8 cellular contexts compared by ENCODE assay signal in the genomic region with DNA sequence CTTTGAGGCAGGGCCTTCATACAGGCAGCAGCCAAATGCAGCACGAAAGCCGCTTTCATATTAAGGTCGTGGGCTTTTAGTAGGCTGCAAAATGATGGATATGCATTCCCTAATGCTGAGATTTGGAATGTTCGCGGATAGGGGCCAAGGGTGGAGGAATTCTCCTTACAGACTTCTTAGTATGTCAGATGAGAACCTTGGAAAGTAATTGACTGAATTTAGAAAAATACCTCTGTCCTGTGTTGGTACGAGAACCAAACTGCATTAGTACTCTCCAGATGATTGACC. TPM values are rescaled to one million over a fixed set of nuclear protein-coding genes. Genes with fewer than 3 reads are reported as not detected.
A peak's percentile ranks its signal among the peaks of the same experiment; 100 is the strongest.
DNase-seq lines count a peak whose midpoint lies in the region; ATAC-seq and TF ChIP-seq lines count a peak whose summit lies in the region.

No MANE protein-coding gene starts in this region.

- no peak for DNase-seq in A673 (ENCODE audit: low spot score)
- DNase-seq in cardiac fibroblast (ENCODE audit: low read depth in 2 of 2), result peak; percentile 21 to 23
- DNase-seq in mucosa of descending colon, result no peak
- no peak for DNase-seq in NCI-H2081 (lab: John Stamatoyannopoulos, UW)
- no peak for DNase-seq in foreskin melanocyte
- DNase-seq in cerebellar nuclear complex (lab: John Stamatoyannopoulos, UW), result no peak
- no peak for DNase-seq in SHP77 (lab: John Stamatoyannopoulos, UW)

- H3K4me3 ChIP-seq in A673 (ENCODE audit: low read depth, low read length, poor library complexity, severe bottlenecking), result peak overlapping the region; percentile 62
- peak overlapping the region; percentile 66 for H3K4me3 ChIP-seq in HUES64 (ENCODE audit: low read length)
- peak overlapping the region; percentile 79 to 80 for H3K4me3 ChIP-seq in cardiac fibroblast (replicated peaks in 1 of 2; ENCODE audit: low read depth in 2 of 2, low read length in 2 of 2)
- peak overlapping the region; percentile 62 for H3K4me3 ChIP-seq in mucosa of descending colon

- POLR2A ChIA-PET in A673 (lab: Charles Lee; ENCODE audit: low non-redundant PET), result no interaction called here

- no peak for ATAC-seq in mucosa of descending colon

- H3K27ac ChIP-seq in A673 (ENCODE audit: low read depth, low read length, poor library complexity, severe bottlenecking) (peak overlapping the region; percentile 91), HUES64 (ENCODE audit: low read depth, low read length) (no peak overlapping the region)

- H3K27me3 ChIP-seq in A673 (replicated peaks; ENCODE audit: insufficient read depth, low read depth, low read length, poor library complexity) (no peaks in the 10 kb centered on the region), HUES64 (ENCODE audit: insufficient read depth, low read length) (no peaks in the 10 kb centered on the region)

- no TSS peak for BruUV-seq in A673 (replicated peaks; lab: Mats Ljungman, UMichigan)

- no peak for TF ChIP-seq CTCF in A673 (conservative IDR thresholded peaks at IDR 0.05; ENCODE audit: low read depth, low read length)
- no peak for TF ChIP-seq CTCF in cardiac fibroblast (IDR thresholded peaks at IDR 0.05; ENCODE audit: low read depth, low read length)
- no peak for TF ChIP-seq CTCF in mucosa of descending colon (IDR thresholded peaks at IDR 0.05)

- intact Hi-C loops in A673 (cut with micrococcal nuclease; ENCODE audit: unreplicated experiment) (loop anchor here (5.0 kb wide), 2 partner anchors 138 to 223 kb away; no protein-coding TSS in a partner anchor), mucosa of descending colon (cut with DNase I, micrococcal nuclease) (no loop called here)

- H3K36me3 ChIP-seq in A673 (ENCODE audit: insufficient read depth, low read length, poor library complexity, severe bottlenecking), result no peaks in the 10 kb centered on the region
- H3K36me3 ChIP-seq in HUES64 (ENCODE audit: insufficient read depth, low read length), result no peaks in the 10 kb centered on the region; the same call in none of the 2 replicates
- no peaks in the 10 kb centered on the region for H3K36me3 ChIP-seq in mucosa of descending colon (ENCODE audit: low read depth)

- H3K9me3 ChIP-seq in A673 (ENCODE audit: low read depth, low read length, poor library complexity, severe bottlenecking), result no peaks in the 10 kb centered on the region
- no peaks in the 10 kb centered on the region for H3K9me3 ChIP-seq in HUES64 (ENCODE audit: insufficient read depth, low read depth, low read length)
- no peaks in the 10 kb centered on the region for H3K9me3 ChIP-seq in mucosa of descending colon

- CTCF ChIA-PET in A673 (lab: Charles Lee), result interaction anchor here (0.6 kb wide), 1 partner anchor 224 kb away, joined by 3 read pairs; no protein-coding TSS in a partner anchor

- H3K4me1 ChIP-seq in A673 (ENCODE audit: insufficient read depth, low read length, poor library complexity, severe bottlenecking) (peaks cover 34% of the 10 kb centered on the region), HUES64 (ENCODE audit: insufficient read depth, low read length) (peaks cover 32% of the 10 kb centered on the region), mucosa of descending colon (ENCODE audit: low read depth) (peaks cover 27% of the 10 kb centered on the region)

- peak overlapping the region; percentile 94 for H3K9ac ChIP-seq in HUES64 (ENCODE audit: low read depth, low read length)

- WGBS in HUES64, result 10% methylated on average over 5 of the region's 6 CpGs

RNA-seq across cellular contexts. Expression of a gene that starts 1.1 kb away (rescaled TPM):
- total RNA-seq in A673 (2021) (39.3 and 39.6 TPM in 2 replicates), mucosa of descending colon (10 to 100 TPM; 28.5 to 41.7 (median 35.0) TPM)
- polyA plus RNA-seq in HUES64 (2013, experiment 1 of 2), result 18.9 TPM
- 20.6 TPM for polyA plus RNA-seq in HUES64 (2013, experiment 2 of 2)

Comparison
In these comparisons a context has a peak if more than half of its experiments do, and no peak if none do; other contexts are left out.
1. DNase-seq: peak in cardiac fibroblast (2 of 2); none in A673 (single experiment), mucosa of descending colon (0 of 3), NCI-H2081 (0 of 2), foreskin melanocyte (single experiment), cerebellar nuclear complex (0 of 2) and SHP77 (0 of 2).
2. Peak in every context shown above with its lines, with median percentiles within 50 percentile points of each other: H3K4me3 ChIP-seq.